In genomic region chr5:115241881-115242642, GRCh38 we compare ENCODE assay signal across 31 cellular contexts. TPM values are rescaled to one million over a fixed set of nuclear protein-coding genes. Genes with fewer than 3 reads are reported as not detected.
A peak's percentile ranks its signal among the peaks of the same experiment; 100 is the strongest.
DNase-seq lines count a peak whose midpoint lies in the region; ATAC-seq and TF ChIP-seq lines count a peak whose summit lies in the region.
"Had no signal": no experiment of that assay in that cellular context is flagged by ENCODE, and none has a peak within 500 bp of the region (broad histone marks: within the 10 kb centered on the region; RNA-seq: fewer than 3 reads in every experiment).

No MANE protein-coding gene starts in this region.

- no TSS peak for BruUV-seq in HCT116 (replicated peaks; lab: Mats Ljungman, UMichigan)

- no peaks in the 10 kb centered on the region for H3K9me3 ChIP-seq in HCT116 (ENCODE audit: control insufficient read depth in 1 of 2, insufficient read depth in 1 of 2, low read depth in 1 of 2, low read length in 2 of 2)
- H3K9me3 ChIP-seq: ascending aorta, BLaER1, lower lobe of right lung, mucosa of descending colon, Peyer's patch, upper lobe of right lung had no signal

- no peaks in the 10 kb centered on the region for H3K9me2 ChIP-seq in HCT116 (ENCODE audit: insufficient read depth)

- H3K79me2 ChIP-seq in HCT116 (ENCODE audit: insufficient read depth, low read length): peaks cover 17% of the 10 kb centered on the region

- peaks cover 0 to 23% of the 10 kb centered on the region in 2 experiments; a peak in 2 of 4 replicates for H3K4me1 ChIP-seq in HCT116 (ENCODE audit: control insufficient read depth in 1 of 2, insufficient read depth in 2 of 2, low read length in 2 of 2)
- H3K4me1 ChIP-seq: BLaER1 had no signal

- DNase-seq in HCT116 (ENCODE audit: low read depth, low spot score) (no peak), RWPE1 (ENCODE audit: low spot score) (peak; percentile 17), epithelial cell of esophagus (ENCODE audit: low read depth) (peak; percentile 35), myocyte (ENCODE audit: low read depth) (peak; percentile 7), AG08395 (ENCODE audit: low spot score) (no peak), NOMO-1 (lab: John Stamatoyannopoulos, UW; ENCODE audit: unreplicated experiment in 2 of 2) (no peak)
- DNase-seq: activated CD4-positive, alpha-beta T cell treated with anti-CD3 and anti-CD28 coated beads for 48 hours; COR-L47; cortex of kidney; DMS79; effector memory CD4-positive, alpha-beta T cell; erythroblast; GDM1; KG1; lower lobe of right lung; mucosa of descending colon; NCI-H1436 treated with DMSO at 0.1 percent for 48 hours; NCI-H345; NCI-H69; Peyer's patch; SIG-M5; stimulated activated naive CD4-positive, alpha-beta T cell; SW 1271; T1000; upper lobe of right lung had no signal

- peak; percentile 59; the same call in 1 of the 2 replicates for ATAC-seq in HCT116
- ATAC-seq in GM19328 (IDR thresholded peaks at IDR 0.05; ENCODE audit: unreplicated experiment): no peak
- ATAC-seq in HG03432 (IDR thresholded peaks at IDR 0.05; ENCODE audit: unreplicated experiment): no peak
- ATAC-seq: lower lobe of right lung; mucosa of descending colon; natural killer cell treated with Interleukin-12 subunit alpha and Interleukin-12 subunit beta and Interleukin-15 and Interleukin-18, amount 100 ng/mL, for 72 hours; upper lobe of right lung had no signal

- POLR2A ChIA-PET in HCT116 (lab: Charles Lee): interaction anchor here (0.6 to 1.4 kb wide), 2 partner anchors 9 to 134 kb away, joined by 3 to 5 read pairs; no protein-coding TSS in a partner anchor
- POLR2A ChIA-PET in RWPE1 (lab: Yijun Ruan, JAX; ENCODE audit: low non-redundant PET): interaction anchor here (0.6 kb wide), 1 partner anchor 401 kb away, joined by 6 read pairs; no protein-coding TSS in a partner anchor

- 0 out of 4 replicates have a peak, but pooled peaks cover 0 to 5% of the 10 kb centered on the region in 2 experiments for H3K36me3 ChIP-seq in HCT116 (ENCODE audit: control insufficient read depth in 1 of 2, insufficient read depth in 2 of 2, low read length in 2 of 2)

- H3K4me2 ChIP-seq in HCT116 (ENCODE audit: low read length): peak overlapping the region; percentile 53
- H3K4me2 ChIP-seq: BLaER1 had no signal

- no peak overlapping the region for H3K4me3 ChIP-seq in HCT116 (replicated peaks in 1 of 2; ENCODE audit: low read depth in 1 of 2, low read length in 2 of 2)
- no peak overlapping the region for H3K4me3 ChIP-seq in epithelial cell of esophagus (ENCODE audit: low read length)
- H3K4me3 ChIP-seq: ascending aorta, BLaER1, lower lobe of right lung, mucosa of descending colon, Peyer's patch, upper lobe of right lung had no signal

- no peaks in the 10 kb centered on the region for H3K27me3 ChIP-seq in HCT116 (ENCODE audit: insufficient read depth, low read length)
- H3K27me3 ChIP-seq: ascending aorta, BLaER1, Peyer's patch, upper lobe of right lung had no signal

- H4K20me1 ChIP-seq in HCT116 (ENCODE audit: insufficient read depth): no peaks in the 10 kb centered on the region

- RAD21 ChIA-PET in HCT116 (lab: Charles Lee; ENCODE audit: low non-redundant PET in 1 of 2, low total read pairs in 2 of 2, uncharacterized antibody in 2 of 2, unreplicated experiment in 2 of 2): no interaction called here

- TF ChIP-seq CTCF in HCT116 (IDR thresholded peaks at IDR 0.05 in 2 of 3, conservative IDR thresholded peaks at IDR 0.05 in 1 of 3; ENCODE audit: borderline replicate concordance in 1 of 3, insufficient read depth in 1 of 3, low read depth in 2 of 3, low read length in 2 of 3) (no peak), RWPE1 (conservative IDR thresholded peaks at IDR 0.05; ENCODE audit: low read depth) (no peak), epithelial cell of esophagus (IDR thresholded peaks at IDR 0.05; ENCODE audit: insufficient read depth, low read depth, low read length, missing control alignments) (no peak)

- TF ChIP-seq RAD21 in HCT116 (IDR thresholded peaks at IDR 0.05; ENCODE audit: low read depth): no peak

- no peak overlapping the region for H3K9ac ChIP-seq in HCT116 (ENCODE audit: low read length)
- H3K9ac ChIP-seq: BLaER1 had no signal

- H2AFZ ChIP-seq in HCT116 (ENCODE audit: low read depth, low read length, poor library complexity, severe bottlenecking): no peak overlapping the region

- CTCF ChIA-PET in HCT116 (lab: Charles Lee): interaction anchor here (1.0 kb wide), 1 partner anchor 144 kb away, joined by 3 read pairs; no protein-coding TSS in a partner anchor
- CTCF ChIA-PET in RWPE1 (lab: Yijun Ruan, JAX): no interaction called here

- H3K27ac ChIP-seq in HCT116 (ENCODE audit: low read depth, low read length) (no peak overlapping the region), RWPE1 (no peak overlapping the region)
- H3K27ac ChIP-seq: ascending aorta, BLaER1, lower lobe of right lung, upper lobe of right lung, VCaP had no signal

- intact Hi-C loops in HCT116 (cut with micrococcal nuclease): loop anchor here (10.0 kb wide), 1 partner anchor 337 kb away; no protein-coding TSS in a partner anchor

- TF ChIP-seq POLR2A in HCT116 (IDR thresholded peaks at IDR 0.05; ENCODE audit: borderline replicate concordance, extremely low read depth, insufficient read depth, insufficient read length): no peak

TF ChIP-seq in HCT116, 20 proteins besides CTCF, POLR2A, EP300 and RAD21:
- TF ChIP-seq YY1 (IDR thresholded peaks at IDR 0.05; ENCODE audit: extremely low read depth, insufficient replicate concordance, low read depth, low read length) (no peak), ZNF274 (IDR thresholded peaks at IDR 0.05; ENCODE audit: low read depth, low read length) (no peak), FOSL1 (IDR thresholded peaks at IDR 0.05; ENCODE audit: low read depth) (peak; percentile 73), EZH2 (IDR thresholded peaks at IDR 0.05) (no peak), ZFX (IDR thresholded peaks at IDR 0.05) (no peak), SP1 (IDR thresholded peaks at IDR 0.05; ENCODE audit: low read depth) (no peak; the same call in 1 of the 2 replicates), JUND (IDR thresholded peaks at IDR 0.05) (peak; percentile 34)

RNA-seq across cellular contexts. Expression of gene PGGT1B, which starts 20.6 kb away (rescaled TPM):
- total RNA-seq in HCT116 (2021; ENCODE audit: unreplicated experiment): 45.8 TPM
- 10.0 and 14.8 TPM in 2 replicates for polyA plus RNA-seq in HCT116 (2012)
- 6.6 and 11.3 TPM in 2 replicates for total RNA-seq in myocyte
- polyA plus RNA-seq in myocyte (2012): 14.1 TPM

RNA-seq across cellular contexts. Expression of gene CCDC112, which starts 54.4 kb away (rescaled TPM):
- total RNA-seq in HCT116 (2021; ENCODE audit: unreplicated experiment): 13.7 TPM
- 3.7 and 5.6 TPM in 2 replicates for polyA plus RNA-seq in HCT116 (2012)
- 5.6 and 6.2 TPM in 2 replicates for total RNA-seq in myocyte
- polyA plus RNA-seq in myocyte (2012): 2.1 TPM

Comparison
In these comparisons a context has a peak if more than half of its experiments do, and no peak if none do; other contexts are left out.
1. DNase-seq: peak in RWPE1 (single experiment), epithelial cell of esophagus (single experiment) and myocyte (single experiment); none in HCT116 (single experiment), AG08395 (single experiment) and NOMO-1 (0 of 2).